In the genomic region with DNA sequence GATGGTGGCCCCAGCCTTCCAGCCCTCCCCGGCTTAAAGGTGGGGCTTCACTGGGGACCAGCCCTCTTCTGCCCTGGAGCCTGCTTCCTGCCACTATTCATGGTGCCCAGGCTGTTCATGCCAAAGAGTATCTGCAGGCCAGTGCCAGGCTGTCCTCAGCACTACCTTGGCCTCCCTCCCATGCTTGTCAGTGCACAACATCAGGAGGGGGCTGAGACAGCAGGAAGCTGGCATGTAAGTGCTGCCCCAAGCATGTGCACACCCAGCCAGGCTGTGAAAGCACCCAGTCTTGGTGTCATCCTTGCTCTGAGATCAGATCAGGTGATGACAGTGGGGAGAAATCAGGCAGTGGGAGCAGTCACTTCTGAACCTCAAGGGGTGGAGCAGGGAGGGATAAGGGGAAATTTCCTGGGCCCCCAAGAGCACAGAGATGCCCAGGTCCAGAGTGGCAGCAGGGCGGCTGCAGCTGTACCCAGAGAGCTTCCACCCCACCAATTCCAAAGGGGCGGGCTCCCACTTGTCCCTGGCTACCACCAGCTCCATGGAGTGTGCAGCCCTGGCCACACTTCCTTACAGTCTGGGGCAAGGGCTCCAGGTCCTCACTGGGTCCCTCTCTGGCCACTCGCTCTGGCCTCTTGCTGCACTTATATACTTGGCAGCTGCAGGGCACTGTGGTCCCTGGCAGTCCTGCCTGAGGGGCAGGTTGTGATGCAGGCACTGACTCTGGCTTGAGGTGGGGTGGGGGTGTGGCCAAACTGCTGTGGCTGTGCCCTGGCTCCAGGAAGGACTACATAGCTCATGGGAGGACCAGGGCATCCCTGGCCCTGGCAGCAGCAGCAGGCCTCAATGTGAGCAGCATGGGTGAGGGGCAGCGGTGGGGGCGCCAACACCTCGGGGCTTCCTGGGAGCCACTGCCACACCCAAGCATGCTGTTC, we compare ENCODE assay signal across 1 cellular context.
TF ChIP-seq lines count a peak whose summit lies in the region.

No MANE protein-coding gene starts in this region.

TF ChIP-seq in WTC11, 78 proteins besides CTCF, POLR2A, EP300 and RAD21 (continued from another document):
- TF ChIP-seq, protein P1, sequence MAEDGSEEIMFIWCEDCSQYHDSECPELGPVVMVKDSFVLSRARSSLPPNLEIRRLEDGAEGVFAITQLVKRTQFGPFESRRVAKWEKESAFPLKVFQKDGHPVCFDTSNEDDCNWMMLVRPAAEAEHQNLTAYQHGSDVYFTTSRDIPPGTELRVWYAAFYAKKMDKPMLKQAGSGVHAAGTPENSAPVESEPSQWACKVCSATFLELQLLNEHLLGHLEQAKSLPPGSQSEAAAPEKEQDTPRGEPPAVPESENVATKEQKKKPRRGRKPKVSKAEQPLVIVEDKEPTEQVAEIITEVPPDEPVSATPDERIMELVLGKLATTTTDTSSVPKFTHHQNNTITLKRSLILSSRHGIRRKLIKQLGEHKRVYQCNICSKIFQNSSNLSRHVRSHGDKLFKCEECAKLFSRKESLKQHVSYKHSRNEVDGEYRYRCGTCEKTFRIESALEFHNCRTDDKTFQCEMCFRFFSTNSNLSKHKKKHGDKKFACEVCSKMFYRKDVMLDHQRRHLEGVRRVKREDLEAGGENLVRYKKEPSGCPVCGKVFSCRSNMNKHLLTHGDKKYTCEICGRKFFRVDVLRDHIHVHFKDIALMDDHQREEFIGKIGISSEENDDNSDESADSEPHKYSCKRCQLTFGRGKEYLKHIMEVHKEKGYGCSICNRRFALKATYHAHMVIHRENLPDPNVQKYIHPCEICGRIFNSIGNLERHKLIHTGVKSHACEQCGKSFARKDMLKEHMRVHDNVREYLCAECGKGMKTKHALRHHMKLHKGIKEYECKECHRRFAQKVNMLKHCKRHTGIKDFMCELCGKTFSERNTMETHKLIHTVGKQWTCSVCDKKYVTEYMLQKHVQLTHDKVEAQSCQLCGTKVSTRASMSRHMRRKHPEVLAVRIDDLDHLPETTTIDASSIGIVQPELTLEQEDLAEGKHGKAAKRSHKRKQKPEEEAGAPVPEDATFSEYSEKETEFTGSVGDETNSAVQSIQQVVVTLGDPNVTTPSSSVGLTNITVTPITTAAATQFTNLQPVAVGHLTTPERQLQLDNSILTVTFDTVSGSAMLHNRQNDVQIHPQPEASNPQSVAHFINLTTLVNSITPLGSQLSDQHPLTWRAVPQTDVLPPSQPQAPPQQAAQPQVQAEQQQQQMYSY (CRISPR knock-in tag; IDR thresholded peaks at IDR 0.05), result no peak
- no peak for TF ChIP-seq ESRRA (CRISPR knock-in tag; IDR thresholded peaks at IDR 0.05; ENCODE audit: borderline replicate concordance)
